In genomic region chr18:79581911-79582310, GRCh38 we compare ENCODE assay signal across 17 cellular contexts.
"Had no signal": no experiment of that assay in that cellular context is flagged by ENCODE, and none has a peak within 500 bp of the region (broad histone marks: within the 10 kb centered on the region; RNA-seq: fewer than 3 reads in every experiment).

No MANE protein-coding gene starts in this region.

- H3K9me3 ChIP-seq: ascending aorta, breast epithelium, gastrocnemius medialis, pancreas, tibial artery, vagina had no signal

- FAIRE-seq: pancreas had no signal

- H3K27me3 ChIP-seq: ascending aorta, breast epithelium, pancreas, tibial artery, vagina had no signal

- DNase-seq: activated B cell treated with CpG ODN at 0.5 μM for 24 hours; activated CD4-positive, alpha-beta T cell treated with anti-CD3 and anti-CD28 coated beads, Interleukin-2, amount 10 ng/mL, durations not matched to agents 7 days and 5 days; activated CD8-positive, alpha-beta memory T cell treated with anti-CD3 and anti-CD28 coated beads, Interleukin-2, amount 50 U/mL, for 48 hours; erythroblast; gastrocnemius medialis; heart right ventricle; mesendoderm; nephron progenitor cell; stimulated activated CD4-positive, alpha-beta T cell treated with anti-CD3 and anti-CD28 coated beads, Interleukin-2, amount 100 ng/mL, for 48 hours; stimulated activated naive B cell treated with anti-CD40 and anti-IgM and Interleukin-4, amounts not matched to agents 10 μg/mL and 1 μg/mL and 100 μg/mL, for 72 hours; T-helper 2 cell had no signal

- H3K27ac ChIP-seq: ascending aorta, breast epithelium, gastrocnemius medialis, heart right ventricle, pancreas, tibial artery, vagina had no signal

- H3K36me3 ChIP-seq: ascending aorta, breast epithelium, gastrocnemius medialis, heart right ventricle, pancreas, tibial artery, vagina had no signal

- H3K4me3 ChIP-seq: ascending aorta, breast epithelium, gastrocnemius medialis, heart right ventricle, pancreas, tibial artery, vagina had no signal

- ATAC-seq: gastrocnemius medialis; heart right ventricle; left lobe of liver; pancreas; stimulated activated naive B cell treated with anti-CD40 and anti-IgM and Interleukin-4, amounts not matched to agents 10 μg/mL and 1 μg/mL and 100 μg/mL, for 72 hours had no signal
